In the genomic region with DNA sequence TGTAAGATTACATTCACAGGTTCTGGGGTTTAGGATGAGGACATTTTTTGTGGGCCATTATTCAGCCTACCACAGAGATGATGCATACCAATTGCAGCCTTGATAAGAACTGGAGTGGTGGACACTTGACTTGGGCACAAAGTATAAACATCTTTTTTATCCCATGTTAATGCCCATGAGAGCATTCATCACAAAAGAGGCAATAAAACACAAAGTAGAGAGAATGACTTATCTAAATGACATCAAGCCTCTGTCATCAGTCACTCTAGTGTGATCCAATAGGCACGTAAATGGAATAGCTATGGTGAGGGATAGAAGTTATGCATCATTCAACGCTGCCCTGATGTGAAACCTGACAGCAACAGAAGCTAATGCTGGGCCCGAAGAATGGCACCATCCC, we compare ENCODE assay signal across 17 cellular contexts. TPM values are rescaled to one million over a fixed set of nuclear protein-coding genes. Genes with fewer than 3 reads are reported as not detected.
A peak's percentile ranks its signal among the peaks of the same experiment; 100 is the strongest.
DNase-seq lines count a peak whose midpoint lies in the region; TF ChIP-seq lines count a peak whose summit lies in the region.
"Had no signal": no experiment of that assay in that cellular context is flagged by ENCODE, and none has a peak within 500 bp of the region (broad histone marks: within the 10 kb centered on the region; RNA-seq: fewer than 3 reads in every experiment).

No MANE protein-coding gene starts in this region.

- H3K79me1 ChIP-seq in H9 (ENCODE audit: insufficient read depth, low read depth, low read length, poor library complexity, severe bottlenecking): no peaks in the 10 kb centered on the region

- H3K4me3 Mint-ChIP-seq in H9: no peak overlapping the region
- H3K4me3 Mint-ChIP-seq: CD4-positive, CD25-positive, alpha-beta regulatory T cell had no signal

- no peaks in the 10 kb centered on the region for H4K20me1 ChIP-seq in H9 (ENCODE audit: control insufficient read depth, insufficient read depth, insufficient read length)

- H2AFZ ChIP-seq in H9 (ENCODE audit: low read length): no peak overlapping the region

- no peak overlapping the region for H2BK5ac ChIP-seq in H9 (ENCODE audit: insufficient read length, low read length)

- TF ChIP-seq CTCF in fibroblast of mammary gland (conservative IDR thresholded peaks at IDR 0.05; ENCODE audit: control insufficient read depth, insufficient read depth, low read depth, low read length) (no peak), H9 (conservative IDR thresholded peaks at IDR 0.05) (no peak), ascending aorta (IDR thresholded peaks at IDR 0.05) (no peak), coronary artery (IDR thresholded peaks at IDR 0.05) (no peak)

- H2BK120ac ChIP-seq in H9 (ENCODE audit: low read depth, low read length, poor library complexity, severe bottlenecking): no peak overlapping the region

- H3K9ac ChIP-seq in H9 (ENCODE audit: extremely low read depth, insufficient read length, low read length): no peak overlapping the region
- H3K9ac ChIP-seq: SK-N-SH had no signal

- H3K27ac ChIP-seq in H9 (ENCODE audit: insufficient read length, low read depth, low read length) (no peak overlapping the region), ascending aorta (no peak overlapping the region), coronary artery (no peak overlapping the region)

- no peak overlapping the region for H2BK15ac ChIP-seq in H9 (ENCODE audit: low read depth, low read length)

- no peak overlapping the region for H4K91ac ChIP-seq in H9 (ENCODE audit: insufficient read length, low read depth, low read length)

- peaks cover 0 to 8% (median under 1%) of the 10 kb centered on the region in 3 experiments; a peak in 2 of 7 replicates for H3K36me3 Mint-ChIP-seq in H9 (ENCODE audit: insufficient read depth in 1 of 3, low read depth in 3 of 3)
- H3K36me3 Mint-ChIP-seq: CD4-positive, CD25-positive, alpha-beta regulatory T cell had no signal

- no peaks in the 10 kb centered on the region for H3K79me2 ChIP-seq in H9 (ENCODE audit: insufficient read depth, low read length)

- no peaks in the 10 kb centered on the region for H3K27me3 ChIP-seq in H9 (ENCODE audit: insufficient read depth, low read length)
- no peaks in the 10 kb centered on the region for H3K27me3 ChIP-seq in ascending aorta
- H3K27me3 ChIP-seq: BE2C had no signal

- H3K4me3 ChIP-seq in fibroblast of mammary gland (ENCODE audit: control insufficient read depth, low read depth, low read length): no peak overlapping the region
- no peak overlapping the region for H3K4me3 ChIP-seq in ascending aorta
- H3K4me3 ChIP-seq in coronary artery: no peak overlapping the region

- no peak overlapping the region for H3K56ac ChIP-seq in H9 (ENCODE audit: insufficient read length, low read depth, low read length)

- no peak overlapping the region for H3T11ph ChIP-seq in H9 (ENCODE audit: low read length)

- no peak overlapping the region for H3K27ac Mint-ChIP-seq in H9
- H3K27ac Mint-ChIP-seq: CD4-positive, CD25-positive, alpha-beta regulatory T cell had no signal

- peaks cover 5 to 16% of the 10 kb centered on the region in 2 experiments; a peak in 4 of 5 replicates for H3K9me3 Mint-ChIP-seq in H9

- H3K4ac ChIP-seq in H9 (ENCODE audit: low read depth, low read length): no peak overlapping the region

- H3K4me2 ChIP-seq in H9 (ENCODE audit: insufficient read depth, insufficient read length, low read length): no peak overlapping the region
- H3K4me2 ChIP-seq: SK-N-SH had no signal

- no peaks in the 10 kb centered on the region for H3K23me2 ChIP-seq in H9 (ENCODE audit: insufficient read length, low read depth, low read length, poor library complexity, severe bottlenecking)

- no peak overlapping the region for H2AK5ac ChIP-seq in H9 (ENCODE audit: insufficient read length, low read length)

- in situ Hi-C loops in G401 (cut with HindIII; ENCODE audit: low sequenced_read_pairs): no loop called here

- no peaks in the 10 kb centered on the region for H3K9me3 ChIP-seq in H9 (ENCODE audit: control insufficient read depth, low read depth, low read length)
- no peaks in the 10 kb centered on the region for H3K9me3 ChIP-seq in ascending aorta
- H3K9me3 ChIP-seq: BE2C had no signal

- no peaks in the 10 kb centered on the region for H3K36me3 ChIP-seq in ascending aorta
- H3K36me3 ChIP-seq: BE2C had no signal

- WGBS in H9 (ENCODE audit: extremely low coverage, insufficient read length, low lambda C conversion rate): no CpG with 5 or more reads among the region's 3 CpGs

- no peak overlapping the region for H3K14ac ChIP-seq in H9 (ENCODE audit: insufficient read depth, low read length)

- no peak overlapping the region for H2BK12ac ChIP-seq in H9 (ENCODE audit: insufficient read length, low read depth, low read length)

- no peaks in the 10 kb centered on the region for H3K4me1 ChIP-seq in H9 (ENCODE audit: insufficient read depth, low read length)
- no peaks in the 10 kb centered on the region for H3K4me1 ChIP-seq in ascending aorta
- H3K4me1 ChIP-seq: BE2C had no signal

- H3K23ac ChIP-seq in H9 (ENCODE audit: insufficient read length, low read depth, low read length): no peak overlapping the region

- intact Hi-C loops in ascending aorta (cut with DNase I): no loop called here

- H3K18ac ChIP-seq in H9 (ENCODE audit: insufficient read length, low read depth, low read length): no peak overlapping the region

- H3K27me3 Mint-ChIP-seq in H9 (ENCODE audit: low read depth): no peaks in the 10 kb centered on the region
- H3K27me3 Mint-ChIP-seq: CD4-positive, CD25-positive, alpha-beta regulatory T cell had no signal

- H2BK20ac ChIP-seq in H9 (ENCODE audit: low read depth, low read length, poor library complexity, severe bottlenecking): no peak overlapping the region

- peaks cover 12 to 13% of the 10 kb centered on the region in 2 experiments for H3K4me1 Mint-ChIP-seq in H9
- H3K4me1 Mint-ChIP-seq: CD4-positive, CD25-positive, alpha-beta regulatory T cell had no signal

- no peak overlapping the region for H4K5ac ChIP-seq in H9 (ENCODE audit: insufficient read length, low read depth, low read length)

- DNase-seq in EL (peak; percentile 21), M059J (ENCODE audit: low read depth) (peak; percentile 60), fibroblast of mammary gland (ENCODE audit: low read depth) (peak; percentile 76), G401 (ENCODE audit: low spot score) (no peak), H9 (no peak), ascending aorta (ENCODE audit: low spot score in 2 of 2) (no peak), coronary artery (ENCODE audit: low spot score) (no peak)
- DNase-seq: BE2C; CD4-positive, CD25-positive, alpha-beta regulatory T cell; NCI-H1105; NCI-H2081; NCI-H510A treated with DMSO at 0.1 percent for 48 hours; NCI-H774; SHP77 treated with DMSO at 0.1 percent for 48 hours; SK-N-SH; T-helper 1 cell had no signal

- no peak overlapping the region for H4K8ac ChIP-seq in H9 (replicated peaks; ENCODE audit: insufficient read length, low read depth, low read length)

RNA-seq across cellular contexts. Expression of a gene that starts 25.8 kb away (rescaled TPM):
- 54.4 and 58.0 TPM in 2 replicates for total RNA-seq in M059J (2014; rRNA removed; shearing (Covaris generic))
- 17.7 and 25.3 TPM in 2 replicates for total RNA-seq in G401 (2014; rRNA removed; shearing (Covaris generic))
- 7.7 and 7.9 TPM in 2 replicates for total RNA-seq in H9 (2021)
- total RNA-seq in ascending aorta: 2.2 TPM
- total RNA-seq: OCI-LY7 had no signal

RNA-seq across cellular contexts. Expression of a gene that starts 40.8 kb away (rescaled TPM):
- 17.6 and 24.0 TPM in 2 replicates for total RNA-seq in M059J (2014; rRNA removed; shearing (Covaris generic))
- total RNA-seq in G401 (2014; rRNA removed; shearing (Covaris generic)): 5.4 and 7.1 TPM in 2 replicates
- total RNA-seq in H9 (2021): 0.11 and 0.22 TPM in 2 replicates
- 9.2 TPM for total RNA-seq in ascending aorta
- total RNA-seq: OCI-LY7 had no signal

Comparison
In these comparisons a context has a peak if more than half of its experiments do, and no peak if none do; other contexts are left out.
1. DNase-seq: peak in EL (single experiment), M059J (single experiment) and fibroblast of mammary gland (single experiment); none in G401 (single experiment), H9 (single experiment), ascending aorta (0 of 2) and coronary artery (single experiment).